In the genomic region with DNA sequence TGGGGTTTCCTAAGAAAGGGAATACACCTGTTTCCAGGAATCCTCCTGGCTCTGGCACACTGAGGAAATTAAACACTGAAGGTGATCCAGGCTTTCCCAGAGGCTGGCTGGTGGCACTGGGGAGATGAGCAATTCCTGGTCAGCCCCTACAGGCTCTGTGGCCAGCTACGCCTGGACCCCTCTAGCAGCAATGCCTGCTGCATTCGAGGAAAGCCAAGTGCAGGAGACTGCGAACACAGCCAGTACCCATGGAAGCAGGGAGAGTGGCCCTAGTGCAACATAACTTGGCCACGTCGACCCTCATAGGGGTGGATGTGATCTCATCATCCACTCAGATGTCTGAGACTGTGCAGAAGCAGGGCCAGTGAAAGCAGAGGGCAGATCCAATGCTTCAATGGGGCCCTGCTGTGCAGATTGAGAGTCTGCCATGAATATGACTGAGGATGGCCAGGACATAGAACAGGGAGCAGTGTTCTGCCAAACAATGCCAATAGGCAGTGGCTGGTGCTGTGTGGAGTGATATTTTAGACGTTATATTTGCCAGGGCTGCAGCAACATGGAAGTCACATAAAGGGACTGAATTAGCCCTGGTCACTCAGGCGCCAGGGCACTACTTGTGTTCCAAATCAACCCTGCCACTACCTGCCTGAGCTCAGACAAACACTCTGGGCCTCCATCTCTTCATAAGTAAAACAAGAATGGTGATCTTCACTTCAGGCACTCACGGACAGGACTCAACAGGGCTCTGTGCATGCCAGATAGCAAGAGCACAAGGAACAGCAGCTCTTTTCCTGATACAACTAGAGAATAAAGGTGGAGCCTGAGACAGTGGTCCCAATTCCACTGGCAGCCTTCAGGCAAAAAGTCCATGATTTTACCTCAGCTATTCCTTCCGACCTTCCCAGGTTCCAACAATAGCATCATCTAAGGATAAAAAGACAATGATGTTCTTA, we compare ENCODE assay signal across 19 cellular contexts. TPM values are rescaled to one million over a fixed set of nuclear protein-coding genes. Genes with fewer than 3 reads are reported as not detected.
DNase-seq lines count a peak whose midpoint lies in the region; ATAC-seq and TF ChIP-seq lines count a peak whose summit lies in the region.
"Had no signal": no experiment of that assay in that cellular context is flagged by ENCODE, and none has a peak within 500 bp of the region (broad histone marks: within the 10 kb centered on the region; RNA-seq: fewer than 3 reads in every experiment).

No MANE protein-coding gene starts in this region.

- H3K27me3 ChIP-seq in right atrium auricular region (no peaks in the 10 kb centered on the region), vagina (no peaks in the 10 kb centered on the region), osteoblast (ENCODE audit: insufficient read depth, low read length) (peaks cover 61% of the 10 kb centered on the region)

- intact Hi-C loops in left ventricle myocardium superior (cut with micrococcal nuclease) (no loop called here), vagina (cut with DNase I) (loop anchor here (5.0 kb wide), 1 partner anchor 1099 kb away; no protein-coding TSS in a partner anchor)

- H3K4me3 ChIP-seq in right atrium auricular region (no peak overlapping the region), coronary artery (no peak overlapping the region), vagina (no peak overlapping the region), osteoblast (ENCODE audit: insufficient read depth, low read length) (no peak overlapping the region)
- H3K4me3 ChIP-seq: PC-9 had no signal

- no peak for ATAC-seq in left ventricle myocardium superior

- TF ChIP-seq CTCF in right atrium auricular region (IDR thresholded peaks at IDR 0.05) (no peak), coronary artery (IDR thresholded peaks at IDR 0.05) (no peak), vagina (IDR thresholded peaks at IDR 0.05) (no peak), osteoblast (IDR thresholded peaks at IDR 0.05; ENCODE audit: extremely low read depth, low read depth, low read length) (no peak)

- H3K27ac Mint-ChIP-seq in activated CD4-positive, alpha-beta T cell treated with anti-CD3 and anti-CD28 coated beads, Interleukin-2, amount 10 ng/mL, durations not matched to agents 7 days and 5 days, result no peak overlapping the region
- H3K27ac Mint-ChIP-seq: activated naive CD8-positive, alpha-beta T cell; CD4-positive, alpha-beta T cell had no signal

- H3K9me3 Mint-ChIP-seq in activated CD4-positive, alpha-beta T cell treated with anti-CD3 and anti-CD28 coated beads, Interleukin-2, amount 10 ng/mL, durations not matched to agents 7 days and 5 days, result peaks cover 6% of the 10 kb centered on the region
- H3K9me3 Mint-ChIP-seq: CD4-positive, alpha-beta T cell had no signal

- H3K4me2 ChIP-seq in osteoblast (ENCODE audit: insufficient read depth, low read length), result no peak overlapping the region

- POLR2A ChIA-PET in activated CD4-positive, alpha-beta T cell treated with anti-CD3 and anti-CD28 coated beads, Interleukin-2, amount 10 ng/mL, durations not matched to agents 7 days and 5 days (lab: Charles Lee), result no interaction called here

- DNase-seq in right atrium auricular region (ENCODE audit: low spot score), result peak; percentile 53
- DNase-seq in left ventricle myocardium superior, result no peak
- peak; percentile 57 for DNase-seq in coronary artery (ENCODE audit: low spot score)
- peak; percentile 45 for DNase-seq in mesenteric fat pad (ENCODE audit: low spot score)
- peak; percentile 79 to 81 for DNase-seq in vagina (ENCODE audit: extremely low spot score in 2 of 2)
- DNase-seq in osteoblast (ENCODE audit: insufficient read length, low spot score, missing footprints), result no peak
- no peak for DNase-seq in effector CD8-positive, alpha-beta T cell (lab: John Stamatoyannopoulos, UW)
- no peak for DNase-seq in activated CD4-positive, alpha-beta T cell treated with anti-CD3 and anti-CD28 coated beads, Interleukin-2, amount 10 ng/mL, durations not matched to agents 7 days and 5 days
- DNase-seq: activated CD4-positive, alpha-beta T cell treated with anti-CD3 and anti-CD28 coated beads for 1 hour; DMS79; NCI-H146; NCI-H774; PC-9; stimulated activated naive CD4-positive, alpha-beta T cell; T1000; trophoblast cell had no signal

- H2AFZ ChIP-seq in osteoblast (ENCODE audit: low read length), result no peak overlapping the region
- H2AFZ ChIP-seq: PC-9 had no signal

- H3K79me2 ChIP-seq in osteoblast (ENCODE audit: insufficient read depth, low read length), result no peaks in the 10 kb centered on the region

- TF ChIP-seq POLR2A in vagina (IDR thresholded peaks at IDR 0.05), result no peak

- H3K27me3 Mint-ChIP-seq in activated CD4-positive, alpha-beta T cell treated with anti-CD3 and anti-CD28 coated beads, Interleukin-2, amount 10 ng/mL, durations not matched to agents 7 days and 5 days, result peaks cover 67% of the 10 kb centered on the region

- peaks cover 0 to 5% of the 10 kb centered on the region in 2 donors for H3K4me1 ChIP-seq in right atrium auricular region
- H3K4me1 ChIP-seq in vagina, result peaks cover 6% of the 10 kb centered on the region
- H3K4me1 ChIP-seq in osteoblast (ENCODE audit: insufficient read depth, low read length), result peaks cover 11% of the 10 kb centered on the region

- CTCF ChIA-PET in activated CD4-positive, alpha-beta T cell treated with anti-CD3 and anti-CD28 coated beads, Interleukin-2, amount 10 ng/mL, durations not matched to agents 7 days and 5 days (lab: Charles Lee), result no interaction called here

- H3K4me3 Mint-ChIP-seq in activated CD4-positive, alpha-beta T cell treated with anti-CD3 and anti-CD28 coated beads, Interleukin-2, amount 10 ng/mL, durations not matched to agents 7 days and 5 days, result no peak overlapping the region
- H3K4me3 Mint-ChIP-seq: activated naive CD8-positive, alpha-beta T cell; CD4-positive, alpha-beta T cell had no signal

- peaks cover 25% of the 10 kb centered on the region for H3K4me1 Mint-ChIP-seq in activated CD4-positive, alpha-beta T cell treated with anti-CD3 and anti-CD28 coated beads, Interleukin-2, amount 10 ng/mL, durations not matched to agents 7 days and 5 days

- H3K9me3 ChIP-seq in right atrium auricular region, result no peaks in the 10 kb centered on the region
- no peaks in the 10 kb centered on the region for H3K9me3 ChIP-seq in vagina
- no peaks in the 10 kb centered on the region for H3K9me3 ChIP-seq in osteoblast (ENCODE audit: low read depth, low read length)

- no peak overlapping the region for H3K27ac ChIP-seq in right atrium auricular region
- H3K27ac ChIP-seq in coronary artery, result no peak overlapping the region
- H3K27ac ChIP-seq in vagina, result no peak overlapping the region
- H3K27ac ChIP-seq in osteoblast (ENCODE audit: low read depth, low read length), result no peak overlapping the region
- H3K27ac ChIP-seq: PC-9 had no signal

- no peaks in the 10 kb centered on the region for H3K36me3 ChIP-seq in right atrium auricular region
- no peaks in the 10 kb centered on the region for H3K36me3 ChIP-seq in vagina
- no peaks in the 10 kb centered on the region for H3K36me3 ChIP-seq in osteoblast (ENCODE audit: insufficient read depth, low read length)

- H3K36me3 Mint-ChIP-seq in activated CD4-positive, alpha-beta T cell treated with anti-CD3 and anti-CD28 coated beads, Interleukin-2, amount 10 ng/mL, durations not matched to agents 7 days and 5 days (ENCODE audit: low read depth), result no peaks in the 10 kb centered on the region
- H3K36me3 Mint-ChIP-seq: activated naive CD8-positive, alpha-beta T cell had no signal

- H4K20me1 ChIP-seq in osteoblast (ENCODE audit: insufficient read depth, low read length), result no peaks in the 10 kb centered on the region

RNA-seq across cellular contexts. Expression of gene ZNF488, which starts 2.4 kb away (rescaled TPM):
- total RNA-seq in right atrium auricular region (not detected), left ventricle myocardium superior (not detected), mesenteric fat pad (0.10 TPM), vagina (not detected), osteoblast (under 0.01 and 0.29 TPM in 2 replicates)
- total RNA-seq in activated CD4-positive, alpha-beta T cell treated with anti-CD3 and anti-CD28 coated beads, Interleukin-2, amount 10 ng/mL, durations not matched to agents 7 days and 5 days, result under 1 TPM in 1 of 2 experiments, not detected in 1; 0.05 TPM
- total RNA-seq: CD4-positive, alpha-beta T cell; SK-MEL-5 had no signal

RNA-seq across cellular contexts. Expression of gene RBP3, which starts 33.5 kb away (rescaled TPM):
- not detected for total RNA-seq in right atrium auricular region
- not detected for total RNA-seq in left ventricle myocardium superior
- not detected for total RNA-seq in mesenteric fat pad
- not detected for total RNA-seq in vagina
- not detected in 2 replicates for total RNA-seq in osteoblast
- total RNA-seq in activated CD4-positive, alpha-beta T cell treated with anti-CD3 and anti-CD28 coated beads, Interleukin-2, amount 10 ng/mL, durations not matched to agents 7 days and 5 days, result not detected
- total RNA-seq: CD4-positive, alpha-beta T cell; PC-9; SK-MEL-5 had no signal

RNA-seq across cellular contexts. Expression of gene GDF2, which starts 59.4 kb away (rescaled TPM):
- under 1 TPM in 1 of 2 donors, not detected in 1; 0.16 TPM for total RNA-seq in right atrium auricular region
- total RNA-seq in left ventricle myocardium superior, result not detected
- total RNA-seq in mesenteric fat pad, result not detected
- total RNA-seq in vagina, result not detected
- not detected in 2 replicates for total RNA-seq in osteoblast
- total RNA-seq in activated CD4-positive, alpha-beta T cell treated with anti-CD3 and anti-CD28 coated beads, Interleukin-2, amount 10 ng/mL, durations not matched to agents 7 days and 5 days, result not detected
- total RNA-seq: CD4-positive, alpha-beta T cell; PC-9; SK-MEL-5 had no signal

Comparison
In these comparisons a context has a peak if more than half of its experiments do, and no peak if none do; other contexts are left out.
1. DNase-seq: peak in right atrium auricular region (single experiment), coronary artery (single experiment), mesenteric fat pad (single experiment) and vagina (2 of 2); none in left ventricle myocardium superior (single experiment), osteoblast (single experiment), effector CD8-positive, alpha-beta T cell (single experiment) and activated CD4-positive, alpha-beta T cell treated with anti-CD3 and anti-CD28 coated beads, Interleukin-2, amount 10 ng/mL, durations not matched to agents 7 days and 5 days (single experiment).